ENCODE assay signal across 8 cellular contexts in genomic region chr1:94925561-94926364, GRCh38. TPM values are rescaled to one million over a fixed set of nuclear protein-coding genes. Genes with fewer than 3 reads are reported as not detected.
A peak's percentile ranks its signal among the peaks of the same experiment; 100 is the strongest.
DNase-seq lines count a peak whose midpoint lies in the region; ATAC-seq and TF ChIP-seq lines count a peak whose summit lies in the region.

No MANE protein-coding gene starts in this region.

- peaks cover 85% of the 10 kb centered on the region for H3K79me2 ChIP-seq in fibroblast of lung (ENCODE audit: control insufficient read depth, insufficient read depth, low read length)

- DNase-seq in Caco-2 (peak; percentile 73 to 75), NCI-H1694 treated with DMSO at 0.1 percent for 48 hours (lab: John Stamatoyannopoulos, UW) (peak; percentile 57), fibroblast of lung (ENCODE audit: low read depth in 2 of 2) (peak; percentile 85 to 97), substantia nigra (lab: John Stamatoyannopoulos, UW) (peak in 48 of 49 donors; percentile 6 to 85 (median 61))
- no peak for DNase-seq in activated CD8-positive, alpha-beta memory T cell treated with anti-CD3 and anti-CD28 coated beads, Interleukin-2, amount 10 ng/mL, durations not matched to agents 7 days and 5 days
- DNase-seq in activated CD4-positive, CD25-positive, alpha-beta regulatory T cell (lab: John Stamatoyannopoulos, UW), result no peak

- no TSS peak for BruUV-seq in Caco-2 (replicated peaks; lab: Mats Ljungman, UMichigan)

- H3K9me3 Mint-ChIP-seq in Caco-2 (ENCODE audit: unreplicated experiment), result no peaks in the 10 kb centered on the region
- no peaks in the 10 kb centered on the region for H3K9me3 Mint-ChIP-seq in activated CD8-positive, alpha-beta memory T cell treated with anti-CD3 and anti-CD28 coated beads, Interleukin-2, amount 10 ng/mL, durations not matched to agents 7 days and 5 days (ENCODE audit: low read depth)

- peak overlapping the region; percentile 98 for H3K4me2 ChIP-seq in fibroblast of lung (ENCODE audit: extremely low read depth, insufficient read depth, low read length)

- H3K27me3 ChIP-seq in Caco-2 (replicated peaks; ENCODE audit: control insufficient read depth, insufficient read depth, low read length) (no peaks in the 10 kb centered on the region), fibroblast of lung (ENCODE audit: control insufficient read depth, insufficient read depth, low read length) (no peaks in the 10 kb centered on the region), mononuclear cell (ENCODE audit: insufficient read depth, low read length) (peaks cover 58% of the 10 kb centered on the region)

- H3K9ac ChIP-seq in fibroblast of lung (ENCODE audit: insufficient read depth, low read length), result peak overlapping the region; percentile 93

- POLR2A ChIA-PET in Caco-2 (lab: Charles Lee), result no interaction called here

- H3K4me1 ChIP-seq in Caco-2, result peaks cover 14% of the 10 kb centered on the region
- peaks cover 9% of the 10 kb centered on the region for H3K4me1 ChIP-seq in fibroblast of lung (ENCODE audit: control insufficient read depth, extremely low read depth, insufficient read depth, low read length)
- H3K4me1 ChIP-seq in mononuclear cell (ENCODE audit: insufficient read depth, low read length), result peaks cover 20% of the 10 kb centered on the region

- no peak overlapping the region for H2AFZ ChIP-seq in fibroblast of lung (ENCODE audit: low read length)

- no peaks in the 10 kb centered on the region for H4K20me1 ChIP-seq in fibroblast of lung (ENCODE audit: control insufficient read depth, extremely low read depth, insufficient read depth, low read length)

- intact Hi-C loops in Caco-2 (cut with micrococcal nuclease; ENCODE audit: unreplicated experiment), result loop anchor here (2.0 to 5.0 kb wide), 3 partner anchors 31 to 93 kb away; no protein-coding TSS in a partner anchor

- no peaks in the 10 kb centered on the region for H3K27me3 Mint-ChIP-seq in Caco-2 (ENCODE audit: insufficient read depth, unreplicated experiment)
- peaks cover 55% of the 10 kb centered on the region for H3K27me3 Mint-ChIP-seq in activated CD8-positive, alpha-beta memory T cell treated with anti-CD3 and anti-CD28 coated beads, Interleukin-2, amount 10 ng/mL, durations not matched to agents 7 days and 5 days

- CTCF ChIA-PET in Caco-2 (lab: Charles Lee), result interaction anchor here (0.9 to 1.0 kb wide), 2 partner anchors 72 to 116 kb away, joined by 3 read pairs; no protein-coding TSS in a partner anchor
- CTCF ChIA-PET in activated CD8-positive, alpha-beta memory T cell treated with anti-CD3 and anti-CD28 coated beads, Interleukin-2, amount 10 ng/mL, durations not matched to agents 7 days and 5 days (lab: Charles Lee), result no interaction called here

- H3K36me3 Mint-ChIP-seq in Caco-2 (ENCODE audit: insufficient read depth, unreplicated experiment), result peaks cover 55% of the 10 kb centered on the region
- H3K36me3 Mint-ChIP-seq in activated CD8-positive, alpha-beta memory T cell treated with anti-CD3 and anti-CD28 coated beads, Interleukin-2, amount 10 ng/mL, durations not matched to agents 7 days and 5 days, result peaks cover 2% of the 10 kb centered on the region

- H3K27ac Mint-ChIP-seq in Caco-2 (ENCODE audit: unreplicated experiment), result peak overlapping the region; percentile 92
- no peak overlapping the region for H3K27ac Mint-ChIP-seq in activated CD8-positive, alpha-beta memory T cell treated with anti-CD3 and anti-CD28 coated beads, Interleukin-2, amount 10 ng/mL, durations not matched to agents 7 days and 5 days

- peak; percentile 18 for ATAC-seq in GM21717 (IDR thresholded peaks at IDR 0.05; ENCODE audit: unreplicated experiment)
- ATAC-seq in activated CD8-positive, alpha-beta memory T cell treated with anti-CD3 and anti-CD28 coated beads, Interleukin-2, amount 10 ng/mL, durations not matched to agents 7 days and 5 days, result no peak

- peak overlapping the region; percentile 88 for H3K4me3 Mint-ChIP-seq in Caco-2 (ENCODE audit: unreplicated experiment)
- H3K4me3 Mint-ChIP-seq in activated CD8-positive, alpha-beta memory T cell treated with anti-CD3 and anti-CD28 coated beads, Interleukin-2, amount 10 ng/mL, durations not matched to agents 7 days and 5 days, result peak overlapping the region; percentile 64

- peak overlapping the region; percentile 82 for H3K27ac ChIP-seq in fibroblast of lung (ENCODE audit: insufficient read depth, low read length)
- peak overlapping the region; percentile 97 for H3K27ac ChIP-seq in substantia nigra (ENCODE audit: low read depth, low read length, poor library complexity, severe bottlenecking)

- H3K9me3 ChIP-seq in Caco-2, result no peaks in the 10 kb centered on the region
- no peaks in the 10 kb centered on the region for H3K9me3 ChIP-seq in fibroblast of lung (ENCODE audit: control insufficient read depth, insufficient read depth, low read depth, low read length)
- no peaks in the 10 kb centered on the region for H3K9me3 ChIP-seq in mononuclear cell (ENCODE audit: low read depth, low read length)

- TF ChIP-seq CTCF in Caco-2 (IDR thresholded peaks at IDR 0.05; ENCODE audit: insufficient read depth in 1 of 2, low read depth in 1 of 2, low read length in 1 of 2, severe bottlenecking in 1 of 2, unreplicated experiment in 1 of 2) (no peak), fibroblast of lung (conservative IDR thresholded peaks at IDR 0.05 in 1 of 2, IDR thresholded peaks at IDR 0.05 in 1 of 2; ENCODE audit: low read depth in 1 of 2, low read length in 2 of 2) (no peak)

- peak overlapping the region; percentile 88 for H3K4me3 ChIP-seq in Caco-2 (ENCODE audit: low read depth, low read length)
- H3K4me3 ChIP-seq in fibroblast of lung (replicated peaks in 1 of 4; ENCODE audit: control extremely low read depth in 1 of 4, insufficient read depth in 1 of 4, low read depth in 3 of 4, low read length in 4 of 4), result peak overlapping the region; percentile 68 to 91 (median 88)
- H3K4me3 ChIP-seq in mononuclear cell (ENCODE audit: low read length), result peak overlapping the region; percentile 32

- H3K4me1 Mint-ChIP-seq in Caco-2 (ENCODE audit: low read depth, unreplicated experiment), result peaks cover 7% of the 10 kb centered on the region
- H3K4me1 Mint-ChIP-seq in activated CD8-positive, alpha-beta memory T cell treated with anti-CD3 and anti-CD28 coated beads, Interleukin-2, amount 10 ng/mL, durations not matched to agents 7 days and 5 days, result peaks cover 9% of the 10 kb centered on the region

- H3K36me3 ChIP-seq in Caco-2 (ENCODE audit: control insufficient read depth, insufficient read depth, low read length) (no peaks in the 10 kb centered on the region), fibroblast of lung (ENCODE audit: control insufficient read depth, insufficient read depth, low read length) (no peaks in the 10 kb centered on the region)

RNA-seq across cellular contexts. Expression of gene CNN3, which starts 1.1 kb away (rescaled TPM):
- total RNA-seq in Caco-2 (2022), result 286 and 329 TPM in 2 replicates
- total RNA-seq in activated CD8-positive, alpha-beta memory T cell treated with anti-CD3 and anti-CD28 coated beads, Interleukin-2, amount 10 ng/mL, durations not matched to agents 7 days and 5 days, result 1 to 10 TPM; 3.5 to 4.6 TPM
- 312 and 601 TPM in 2 replicates for total RNA-seq in fibroblast of lung
- 637 and 670 TPM in 2 replicates for polyA plus RNA-seq in fibroblast of lung
- polyA plus RNA-seq in fibroblast of lung (2012), result 520 and 526 TPM in 2 replicates
- polyA minus RNA-seq in fibroblast of lung (ENCODE audit: low replicate concordance), result 153 and 168 TPM in 2 replicates
- 4.6 TPM for total RNA-seq in mononuclear cell

Comparison
In these comparisons a context has a peak if more than half of its experiments do, and no peak if none do; other contexts are left out.
1. DNase-seq: peak in Caco-2 (2 of 2), NCI-H1694 treated with DMSO at 0.1 percent for 48 hours (single experiment), fibroblast of lung (2 of 2) and substantia nigra (48 of 49); none in activated CD8-positive, alpha-beta memory T cell treated with anti-CD3 and anti-CD28 coated beads, Interleukin-2, amount 10 ng/mL, durations not matched to agents 7 days and 5 days (single experiment) and activated CD4-positive, CD25-positive, alpha-beta regulatory T cell (0 of 4).
2. H3K4me3 ChIP-seq: peak in every context shown above with its lines; median percentile 88 in Caco-2; 88 in fibroblast of lung; 32 in mononuclear cell.
3. RNA of gene CNN3, which starts 1.1 kb away (total RNA-seq): 312 to 601 TPM in fibroblast of lung and 286 to 329 TPM in Caco-2; 3.5 to 4.6 TPM in activated CD8-positive, alpha-beta memory T cell treated with anti-CD3 and anti-CD28 coated beads, Interleukin-2, amount 10 ng/mL, durations not matched to agents 7 days and 5 days and 4.6 TPM in mononuclear cell (single experiment); every median in the first group is over 10 times any median in the second.